16 cellular contexts compared by ENCODE assay signal in the genomic region with DNA sequence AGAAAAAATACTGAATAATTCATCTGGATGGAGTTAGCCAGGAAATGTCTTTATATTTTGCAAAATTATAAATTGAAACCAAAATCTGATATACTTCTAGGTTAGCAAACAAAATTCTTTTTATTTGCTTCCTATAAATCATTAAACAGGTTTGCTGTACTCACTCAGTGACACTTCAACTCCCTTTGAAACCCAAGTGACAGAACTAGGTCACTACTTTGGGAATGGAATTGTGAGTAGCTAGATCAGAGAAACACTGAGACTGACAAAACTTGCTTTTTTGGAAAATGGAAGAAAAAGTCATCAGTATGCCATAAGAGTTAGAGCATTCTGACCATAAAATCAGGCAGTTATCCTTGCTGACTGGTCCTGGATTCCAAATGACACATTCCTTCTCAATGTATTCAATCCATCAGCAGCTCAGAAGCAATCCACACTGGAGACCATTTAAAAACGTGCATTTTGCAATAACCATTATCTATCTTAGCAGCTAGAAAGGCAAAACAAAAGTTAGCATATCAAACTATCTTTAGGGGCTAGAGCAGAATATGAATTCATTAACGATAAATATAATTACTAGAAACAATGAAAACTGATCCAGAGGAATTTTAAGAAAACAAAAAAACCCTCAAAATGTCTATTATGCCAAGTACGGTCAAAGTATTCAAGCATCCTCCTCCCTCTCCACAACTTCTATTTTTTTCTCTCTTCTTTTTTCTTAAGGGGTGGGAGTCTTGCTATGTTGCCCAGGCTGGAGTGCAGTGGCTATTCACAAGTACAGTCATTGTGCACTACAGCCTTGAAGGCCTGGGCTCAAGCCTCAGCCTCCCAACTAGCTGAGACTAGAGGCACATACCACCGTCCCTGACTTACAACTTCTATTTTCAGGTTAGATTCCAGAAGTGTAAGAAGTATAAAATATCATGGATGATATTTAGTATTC.
DNase-seq lines count a peak whose midpoint lies in the region; TF ChIP-seq lines count a peak whose summit lies in the region.
"Had no signal": no experiment of that assay in that cellular context is flagged by ENCODE, and none has a peak within 500 bp of the region (broad histone marks: within the 10 kb centered on the region; RNA-seq: fewer than 3 reads in every experiment).

No MANE protein-coding gene starts in this region.

- H3K9ac ChIP-seq in liver (ENCODE audit: low read depth in 1 of 2, low read length in 2 of 2): peak overlapping the region in 1 of 2 donors; percentile 32

- H3K4me1 ChIP-seq in liver (ENCODE audit: control insufficient read depth in 4 of 4, insufficient read depth in 4 of 4, low read length in 3 of 4): peaks cover 8 to 46% (median 39%) of the 10 kb centered on the region in 4 donors
- H3K4me1 ChIP-seq: right atrium auricular region had no signal

- H3K4me3 ChIP-seq in AG04450 (ENCODE audit: low read depth, low read length) (no peak overlapping the region), liver (ENCODE audit: low read depth in 1 of 3, low read length in 3 of 3) (peak overlapping the region in 1 of 3 donors; percentile 5)
- H3K4me3 ChIP-seq: gastroesophageal sphincter, right atrium auricular region, tibial nerve had no signal

- no peak overlapping the region for H3K27ac Mint-ChIP-seq in activated T-helper 1 cell treated with anti-CD3 and anti-CD28 coated beads, Interleukin-12 subunit alpha, Interleukin-12 subunit beta, Interleukin-2, Interleukin-4 antibody, amounts not matched to agents 30 ng/mL and 10 ng/mL and 1 ng/mL, durations not matched to agents 14 hours and 24 hours and 36 hours
- H3K27ac Mint-ChIP-seq: activated T-cell treated with anti-CD3 and anti-CD28 coated beads, Interleukin-2, amount 50 U/mL, for 24 hours had no signal

- DNase-seq in AG04450 (ENCODE audit: low read depth, low spot score): peak; percentile 10
- DNase-seq in HT1080 (ENCODE audit: low read depth): peak; percentile 39
- DNase-seq in caudate nucleus (lab: John Stamatoyannopoulos, UW): peak in 2 of 61 donors; percentile 29 to 41
- no peak for DNase-seq in AML-193 (lab: John Stamatoyannopoulos, UW)
- DNase-seq in NOMO-1 (lab: John Stamatoyannopoulos, UW; ENCODE audit: unreplicated experiment in 2 of 2): no peak
- DNase-seq in activated T-helper 1 cell treated with anti-CD3 and anti-CD28 coated beads, Interleukin-12 subunit alpha, Interleukin-12 subunit beta, Interleukin-2, Interleukin-4 antibody, amounts not matched to agents 30 ng/mL and 10 ng/mL and 1 ng/mL, durations not matched to agents 14 hours and 24 hours and 36 hours (ENCODE audit: low spot score): no peak
- DNase-seq in NCI-H146 treated with DMSO at 0.1 percent for 48 hours (lab: John Stamatoyannopoulos, UW; ENCODE audit: unreplicated experiment): no peak
- DNase-seq: activated T-cell treated with anti-CD3 and anti-CD28 coated beads, Interleukin-2, amount 50 U/mL, for 24 hours; H7; SHP77; WERI-Rb-1 had no signal

- intact Hi-C loops in activated T-helper 1 cell treated with anti-CD3 and anti-CD28 coated beads, Interleukin-12 subunit alpha, Interleukin-12 subunit beta, Interleukin-2, Interleukin-4 antibody, amounts not matched to agents 30 ng/mL and 10 ng/mL and 1 ng/mL, durations not matched to agents 14 hours and 24 hours and 36 hours (cut with micrococcal nuclease): no loop called here

- H3K36me3 Mint-ChIP-seq in activated T-helper 1 cell treated with anti-CD3 and anti-CD28 coated beads, Interleukin-12 subunit alpha, Interleukin-12 subunit beta, Interleukin-2, Interleukin-4 antibody, amounts not matched to agents 30 ng/mL and 10 ng/mL and 1 ng/mL, durations not matched to agents 14 hours and 24 hours and 36 hours (ENCODE audit: low read depth): peaks cover 33% of the 10 kb centered on the region

- H3K27ac ChIP-seq in AG04450 (ENCODE audit: low read depth, low read length): no peak overlapping the region
- peak overlapping the region; percentile 19 for H3K27ac ChIP-seq in caudate nucleus (ENCODE audit: low read depth, low read length)
- peak overlapping the region; percentile 32 to 70 for H3K27ac ChIP-seq in liver (ENCODE audit: low read depth in 1 of 2, low read length in 2 of 2)
- H3K27ac ChIP-seq: gastroesophageal sphincter, right atrium auricular region, WERI-Rb-1 had no signal

- CTCF ChIA-PET in AG04450 (lab: Charles Lee): interaction anchor here (0.6 to 1.2 kb wide), 3 partner anchors 93 to 231 kb away, joined by 3 to 4 read pairs (median 3); no protein-coding TSS in a partner anchor

- H3K27me3 ChIP-seq in AG04450 (ENCODE audit: control insufficient read depth, insufficient read depth, low read length): no peaks in the 10 kb centered on the region
- H3K27me3 ChIP-seq in liver (ENCODE audit: control insufficient read depth in 4 of 4, insufficient read depth in 4 of 4, low read length in 3 of 4): no peaks in the 10 kb centered on the region
- H3K27me3 ChIP-seq: gastroesophageal sphincter, right atrium auricular region, tibial nerve had no signal

- H3K4me3 Mint-ChIP-seq in activated T-helper 1 cell treated with anti-CD3 and anti-CD28 coated beads, Interleukin-12 subunit alpha, Interleukin-12 subunit beta, Interleukin-2, Interleukin-4 antibody, amounts not matched to agents 30 ng/mL and 10 ng/mL and 1 ng/mL, durations not matched to agents 14 hours and 24 hours and 36 hours: no peak overlapping the region
- H3K4me3 Mint-ChIP-seq: activated T-cell treated with anti-CD3 and anti-CD28 coated beads, Interleukin-2, amount 50 U/mL, for 24 hours; CD14-positive monocyte had no signal

- TF ChIP-seq RAD21 in liver (IDR thresholded peaks at IDR 0.05): peak in 1 of 2 donors; percentile 25

- no peaks in the 10 kb centered on the region for H3K27me3 Mint-ChIP-seq in activated T-helper 1 cell treated with anti-CD3 and anti-CD28 coated beads, Interleukin-12 subunit alpha, Interleukin-12 subunit beta, Interleukin-2, Interleukin-4 antibody, amounts not matched to agents 30 ng/mL and 10 ng/mL and 1 ng/mL, durations not matched to agents 14 hours and 24 hours and 36 hours (ENCODE audit: insufficient read depth)
- H3K27me3 Mint-ChIP-seq: activated T-cell treated with anti-CD3 and anti-CD28 coated beads, Interleukin-2, amount 50 U/mL, for 24 hours had no signal

- no peaks in the 10 kb centered on the region for H3K9me3 Mint-ChIP-seq in activated T-helper 1 cell treated with anti-CD3 and anti-CD28 coated beads, Interleukin-12 subunit alpha, Interleukin-12 subunit beta, Interleukin-2, Interleukin-4 antibody, amounts not matched to agents 30 ng/mL and 10 ng/mL and 1 ng/mL, durations not matched to agents 14 hours and 24 hours and 36 hours
- H3K9me3 Mint-ChIP-seq: activated T-cell treated with anti-CD3 and anti-CD28 coated beads, Interleukin-2, amount 50 U/mL, for 24 hours; CD14-positive monocyte had no signal

- no peaks in the 10 kb centered on the region for H3K4me1 Mint-ChIP-seq in activated T-helper 1 cell treated with anti-CD3 and anti-CD28 coated beads, Interleukin-12 subunit alpha, Interleukin-12 subunit beta, Interleukin-2, Interleukin-4 antibody, amounts not matched to agents 30 ng/mL and 10 ng/mL and 1 ng/mL, durations not matched to agents 14 hours and 24 hours and 36 hours (ENCODE audit: low read depth)

- 64% methylated on average over 4 of the region's 4 CpGs for WGBS in liver

- peaks cover 0 to 6% (median 3%) of the 10 kb centered on the region in 4 donors for H3K36me3 ChIP-seq in liver (ENCODE audit: control insufficient read depth in 4 of 4, insufficient read depth in 3 of 4, low read depth in 1 of 4, low read length in 3 of 4)

- H3K9me3 ChIP-seq in AG04450 (ENCODE audit: control insufficient read depth, insufficient read depth, low read length) (no peaks in the 10 kb centered on the region), liver (ENCODE audit: control insufficient read depth in 4 of 4, low read length in 3 of 4) (no peaks in the 10 kb centered on the region)
- H3K9me3 ChIP-seq: gastroesophageal sphincter, right atrium auricular region, tibial nerve had no signal

- POLR2A ChIA-PET in AG04450 (lab: Yijun Ruan, JAX): interaction anchor here (0.6 kb wide), 1 partner anchor 136 kb away, joined by 4 read pairs; no protein-coding TSS in a partner anchor

- TF ChIP-seq CTCF in AG04450 (IDR thresholded peaks at IDR 0.05; ENCODE audit: low read depth, low read length): no peak
- TF ChIP-seq CTCF in liver (IDR thresholded peaks at IDR 0.05; ENCODE audit: low read depth, low read length, missing input control): no peak

TF ChIP-seq in liver, 16 proteins besides CTCF, POLR2A, EP300 and RAD21 (continues in another document):
- peak; percentile 58 for TF ChIP-seq SP1 (IDR thresholded peaks at IDR 0.05)
- TF ChIP-seq, protein P1, sequence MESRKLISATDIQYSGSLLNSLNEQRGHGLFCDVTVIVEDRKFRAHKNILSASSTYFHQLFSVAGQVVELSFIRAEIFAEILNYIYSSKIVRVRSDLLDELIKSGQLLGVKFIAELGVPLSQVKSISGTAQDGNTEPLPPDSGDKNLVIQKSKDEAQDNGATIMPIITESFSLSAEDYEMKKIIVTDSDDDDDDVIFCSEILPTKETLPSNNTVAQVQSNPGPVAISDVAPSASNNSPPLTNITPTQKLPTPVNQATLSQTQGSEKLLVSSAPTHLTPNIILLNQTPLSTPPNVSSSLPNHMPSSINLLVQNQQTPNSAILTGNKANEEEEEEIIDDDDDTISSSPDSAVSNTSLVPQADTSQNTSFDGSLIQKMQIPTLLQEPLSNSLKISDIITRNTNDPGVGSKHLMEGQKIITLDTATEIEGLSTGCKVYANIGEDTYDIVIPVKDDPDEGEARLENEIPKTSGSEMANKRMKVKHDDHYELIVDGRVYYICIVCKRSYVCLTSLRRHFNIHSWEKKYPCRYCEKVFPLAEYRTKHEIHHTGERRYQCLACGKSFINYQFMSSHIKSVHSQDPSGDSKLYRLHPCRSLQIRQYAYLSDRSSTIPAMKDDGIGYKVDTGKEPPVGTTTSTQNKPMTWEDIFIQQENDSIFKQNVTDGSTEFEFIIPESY (IDR thresholded peaks at IDR 0.05): no peak
- no peak for TF ChIP-seq TAF1 (conservative IDR thresholded peaks at IDR 0.05)
- TF ChIP-seq, protein P2, sequence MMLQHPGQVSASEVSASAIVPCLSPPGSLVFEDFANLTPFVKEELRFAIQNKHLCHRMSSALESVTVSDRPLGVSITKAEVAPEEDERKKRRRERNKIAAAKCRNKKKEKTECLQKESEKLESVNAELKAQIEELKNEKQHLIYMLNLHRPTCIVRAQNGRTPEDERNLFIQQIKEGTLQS (IDR thresholded peaks at IDR 0.05): no peak
- TF ChIP-seq JUND (IDR thresholded peaks at IDR 0.05): no peak
- TF ChIP-seq EGR1 (IDR thresholded peaks at IDR 0.05; ENCODE audit: low read depth in 2 of 2): no peak
- TF ChIP-seq RXRA (IDR thresholded peaks at IDR 0.05): peak; percentile 14 to 50
- TF ChIP-seq, protein P3, sequence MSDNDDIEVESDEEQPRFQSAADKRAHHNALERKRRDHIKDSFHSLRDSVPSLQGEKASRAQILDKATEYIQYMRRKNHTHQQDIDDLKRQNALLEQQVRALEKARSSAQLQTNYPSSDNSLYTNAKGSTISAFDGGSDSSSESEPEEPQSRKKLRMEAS (IDR thresholded peaks at IDR 0.05): no peak
- no peak for TF ChIP-seq GABPA (IDR thresholded peaks at IDR 0.05 in 1 of 2, conservative IDR thresholded peaks at IDR 0.05 in 1 of 2)
- no peak for TF ChIP-seq FOXA2 (IDR thresholded peaks at IDR 0.05)
- peak; percentile 12 to 45 for TF ChIP-seq HNF4A (conservative IDR thresholded peaks at IDR 0.05)
- TF ChIP-seq NR2F2 (IDR thresholded peaks at IDR 0.05): no peak

Comparison
In these comparisons a context has a peak if more than half of its experiments do, and no peak if none do; other contexts are left out.
1. DNase-seq: peak in AG04450 (single experiment) and HT1080 (single experiment); none in AML-193 (0 of 2), NOMO-1 (0 of 2), activated T-helper 1 cell treated with anti-CD3 and anti-CD28 coated beads, Interleukin-12 subunit alpha, Interleukin-12 subunit beta, Interleukin-2, Interleukin-4 antibody, amounts not matched to agents 30 ng/mL and 10 ng/mL and 1 ng/mL, durations not matched to agents 14 hours and 24 hours and 36 hours (single experiment) and NCI-H146 treated with DMSO at 0.1 percent for 48 hours (single experiment).